1 cellular context compared by ENCODE assay signal in genomic region chr9:133173056-133173455, GRCh38.
TF ChIP-seq lines count a peak whose summit lies in the region.

No MANE protein-coding gene starts in this region.

TF ChIP-seq in K562, 482 proteins besides CTCF, POLR2A, EP300 and RAD21:
- TF ChIP-seq CREM (IDR thresholded peaks at IDR 0.05; ENCODE audit: low read depth) (peak; percentile 30), ADNP (tag; IDR thresholded peaks at IDR 0.05) (no peak), JUND (IDR thresholded peaks at IDR 0.05; ENCODE audit: borderline replicate concordance, low read depth, low read length) (0 out of 2 replicates have a peak, but pooled peaks have one; percentile 13), JUND (tag; IDR thresholded peaks at IDR 0.05; ENCODE audit: borderline replicate concordance, low read depth, low read length) (no peak), ATF3 (IDR thresholded peaks at IDR 0.05) (peak; percentile 34), ATF3 (CRISPR knock-in tag; conservative IDR thresholded peaks at IDR 0.05) (no peak), EWSR1 (IDR thresholded peaks at IDR 0.05; ENCODE audit: borderline replicate concordance, low read depth, partially characterized antibody) (no peak), PRDM10 (IDR thresholded peaks at IDR 0.05; ENCODE audit: partially characterized antibody) (peak; percentile 92), ATF7 (IDR thresholded peaks at IDR 0.05) (peak; percentile 41; the same call in 1 of the 2 replicates), ZBTB8A (IDR thresholded peaks at IDR 0.05; ENCODE audit: partially characterized antibody) (no peak), MNT (conservative IDR thresholded peaks at IDR 0.05) (0 out of 4 replicates have a peak, but pooled peaks of 1 of the 2 experiments have one; percentile 15), COPS2 (conservative IDR thresholded peaks at IDR 0.05) (no peak), RBM25 (IDR thresholded peaks at IDR 0.05; ENCODE audit: low read depth, low read length, severe bottlenecking) (peak; percentile 26), TAL1 (IDR thresholded peaks at IDR 0.05) (no peak), ZFP91 (CRISPR knock-in tag; IDR thresholded peaks at IDR 0.05) (no peak)
- TF ChIP-seq, protein P1, sequence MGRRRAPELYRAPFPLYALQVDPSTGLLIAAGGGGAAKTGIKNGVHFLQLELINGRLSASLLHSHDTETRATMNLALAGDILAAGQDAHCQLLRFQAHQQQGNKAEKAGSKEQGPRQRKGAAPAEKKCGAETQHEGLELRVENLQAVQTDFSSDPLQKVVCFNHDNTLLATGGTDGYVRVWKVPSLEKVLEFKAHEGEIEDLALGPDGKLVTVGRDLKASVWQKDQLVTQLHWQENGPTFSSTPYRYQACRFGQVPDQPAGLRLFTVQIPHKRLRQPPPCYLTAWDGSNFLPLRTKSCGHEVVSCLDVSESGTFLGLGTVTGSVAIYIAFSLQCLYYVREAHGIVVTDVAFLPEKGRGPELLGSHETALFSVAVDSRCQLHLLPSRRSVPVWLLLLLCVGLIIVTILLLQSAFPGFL (CRISPR knock-in tag; IDR thresholded peaks at IDR 0.05): no peak
